Comparison of ENCODE assay signal across 27 cellular contexts in the genomic region with DNA sequence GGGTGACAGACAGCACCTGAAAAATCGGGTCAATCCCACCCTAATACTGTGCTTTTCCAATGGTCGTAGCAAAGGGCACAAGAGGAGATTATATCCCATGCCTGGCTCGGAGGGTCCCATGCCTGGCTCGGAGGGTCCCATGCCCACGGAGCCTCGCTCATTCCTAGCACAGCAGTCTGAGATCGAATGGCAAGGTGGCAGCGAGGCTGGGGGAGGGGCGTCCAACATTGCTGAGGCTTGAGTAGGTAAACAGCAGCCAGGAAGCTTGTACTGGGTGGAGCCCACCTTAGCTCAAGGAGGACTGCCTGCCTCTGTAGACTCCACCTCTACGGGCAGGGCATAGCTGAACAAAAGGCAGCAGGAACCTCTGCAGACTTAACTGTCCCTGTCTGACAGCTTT.
"Had no signal": no experiment of that assay in that cellular context is flagged by ENCODE, and none has a peak within 500 bp of the region (broad histone marks: within the 10 kb centered on the region; RNA-seq: fewer than 3 reads in every experiment).

No MANE protein-coding gene starts in this region.

- ATAC-seq: effector memory CD8-positive, alpha-beta T cell; esophagus mucosa; gastrocnemius medialis; heart right ventricle; left colon; left lung; left ventricle myocardium superior; mucosa of descending colon; naive thymus-derived CD8-positive, alpha-beta T cell had no signal

- H3K27me3 ChIP-seq: esophagus squamous epithelium, gastrocnemius medialis, heart right ventricle, left lung had no signal

- DNase-seq: cortex of kidney; effector CD8-positive, alpha-beta T cell; effector memory CD8-positive, alpha-beta T cell; endodermal cell; erythroblast; esophagus squamous epithelium; foreskin fibroblast; foreskin melanocyte; gastrocnemius medialis; glutamatergic neuron; head of caudate nucleus; heart right ventricle; hippocampal formation; immature natural killer cell; islet precursor cell; kidney; kidney glomerular epithelial cell; left colon; left ventricle myocardium superior; mesenchymal stem cell; mucosa of descending colon; naive B cell; naive thymus-derived CD8-positive, alpha-beta T cell had no signal

- H3K36me3 ChIP-seq: esophagus squamous epithelium, gastrocnemius medialis, heart right ventricle, left lung had no signal

- H3K27ac ChIP-seq: epithelial cell of prostate, esophagus squamous epithelium, gastrocnemius medialis, heart right ventricle, left lung had no signal

- H3K4me1 ChIP-seq: esophagus squamous epithelium, gastrocnemius medialis, heart right ventricle, left lung had no signal

- H3K9me3 ChIP-seq: gastrocnemius medialis, mucosa of descending colon had no signal

- H3K4me3 ChIP-seq: esophagus squamous epithelium, gastrocnemius medialis, heart right ventricle, left lung, lung, mucosa of descending colon had no signal
